22 cellular contexts compared by ENCODE assay signal in the genomic region with DNA sequence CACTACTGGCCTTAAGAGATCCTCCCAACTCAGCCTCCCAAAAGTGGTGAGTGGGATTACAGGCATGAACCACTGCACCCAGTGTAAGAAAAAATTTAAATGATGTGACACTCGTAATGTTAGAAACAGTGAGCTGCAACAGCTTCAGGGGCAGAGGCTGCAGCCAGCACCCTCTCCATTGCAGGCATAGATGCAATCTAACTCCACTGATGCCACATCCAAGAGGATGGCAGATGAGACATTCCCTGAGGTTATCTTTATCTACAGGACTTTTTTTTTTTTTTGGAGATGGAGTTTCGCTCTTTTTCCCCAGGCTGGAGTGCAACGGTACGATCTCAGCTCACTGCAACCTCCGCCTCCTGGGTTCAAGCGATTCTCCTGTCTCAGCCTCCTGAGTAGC.
"Had no signal": no experiment of that assay in that cellular context is flagged by ENCODE, and none has a peak within 500 bp of the region (broad histone marks: within the 10 kb centered on the region; RNA-seq: fewer than 3 reads in every experiment).

No MANE protein-coding gene starts in this region.

- H3K27me3 ChIP-seq: colonic mucosa, esophagus squamous epithelium, gastrocnemius medialis, heart right ventricle, left lung had no signal

- H3K9me3 ChIP-seq: colonic mucosa, esophagus squamous epithelium, gastrocnemius medialis, heart right ventricle, left lung, lower lobe of right lung, mucosa of descending colon had no signal

- H3K36me3 ChIP-seq: colonic mucosa, gastrocnemius medialis had no signal

- DNase-seq: colonic mucosa; cortex of kidney; effector CD8-positive, alpha-beta T cell; effector memory CD8-positive, alpha-beta T cell; endodermal cell; erythroblast; esophagus squamous epithelium; foreskin fibroblast; foreskin melanocyte; gastrocnemius medialis; glutamatergic neuron; head of caudate nucleus; heart right ventricle; hippocampal formation; left cardiac atrium; left lung; left ventricle myocardium superior; lower lobe of right lung; mesenchymal stem cell; mucosa of descending colon had no signal

- H3K4me3 ChIP-seq: colonic mucosa, esophagus squamous epithelium, gastrocnemius medialis, heart right ventricle, left lung, lower lobe of right lung, mucosa of descending colon had no signal

- H3K27ac ChIP-seq: epithelial cell of prostate, esophagus squamous epithelium, gastrocnemius medialis, lower lobe of right lung had no signal

- ATAC-seq: effector memory CD8-positive, alpha-beta T cell; esophagus mucosa; gastrocnemius medialis; heart right ventricle; left cardiac atrium; left lung; left ventricle myocardium superior; lower lobe of right lung had no signal
